ENCODE assay signal across 8 cellular contexts in the genomic region with DNA sequence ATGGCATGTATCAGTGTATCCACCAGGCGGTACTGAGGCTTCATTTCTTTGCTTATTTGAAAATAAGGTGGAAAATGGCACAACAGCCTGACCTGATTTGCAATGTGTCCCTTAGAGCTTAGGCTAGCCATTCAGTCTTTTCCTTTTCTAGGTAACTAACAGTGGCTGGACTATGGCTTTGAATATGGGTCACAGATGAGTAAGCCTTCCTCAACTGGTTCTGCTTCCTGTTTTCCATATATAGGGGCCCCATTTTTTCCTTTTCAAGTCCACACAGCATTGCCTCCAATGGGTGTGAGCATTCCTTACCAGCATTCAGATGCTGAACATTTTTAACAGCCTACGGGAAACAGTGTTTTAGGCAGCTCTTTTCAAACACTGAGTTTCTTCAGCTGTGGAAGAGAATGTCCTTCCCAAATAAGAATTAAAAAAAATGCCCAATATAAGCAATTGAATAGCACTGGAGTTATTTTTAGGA. TPM values are rescaled to one million over a fixed set of nuclear protein-coding genes. Genes with fewer than 3 reads are reported as not detected.
DNase-seq lines count a peak whose midpoint lies in the region; ATAC-seq lines count a peak whose summit lies in the region.

No MANE protein-coding gene starts in this region.

- no peak overlapping the region for H3K27ac ChIP-seq in substantia nigra (ENCODE audit: low read depth, low read length, poor library complexity, severe bottlenecking)

- ATAC-seq in esophagus mucosa (peak; percentile 51), HG02623 (IDR thresholded peaks at IDR 0.05; ENCODE audit: unreplicated experiment) (no peak)

- DNase-seq in Caki2 (ENCODE audit: low read depth): peak; percentile 79
- DNase-seq in OCI-M1 (lab: John Stamatoyannopoulos, UW): peak; percentile 74
- peak; percentile 83 for DNase-seq in non-pigmented ciliary epithelial cell (ENCODE audit: low read depth)
- no peak for DNase-seq in substantia nigra (lab: John Stamatoyannopoulos, UW)
- DNase-seq in activated CD4-positive, alpha-beta T cell treated with anti-CD3 and anti-CD28 coated beads, Interleukin-2, amount 50 U/mL, for 1 hour: no peak
- no peak for DNase-seq in DMS153 treated with DMSO at 0.1 percent for 48 hours (lab: John Stamatoyannopoulos, UW; ENCODE audit: unreplicated experiment)

- in situ Hi-C loops in Caki2 (cut with HindIII; ENCODE audit: low pct_unique_long_range_greater_than_20kb, low sequenced_read_pairs): no loop called here

RNA-seq across cellular contexts. Expression of a gene that starts 3.9 kb away (rescaled TPM):
- 894 and 953 TPM in 2 replicates for total RNA-seq in Caki2 (2014; rRNA removed; shearing (Covaris generic); ENCODE audit: low replicate concordance)
- total RNA-seq in esophagus mucosa: 102 TPM

Comparison
In these comparisons a context has a peak if more than half of its experiments do, and no peak if none do; other contexts are left out.
1. DNase-seq: peak in Caki2 (single experiment), OCI-M1 (single experiment) and non-pigmented ciliary epithelial cell (single experiment); none in substantia nigra (0 of 49), activated CD4-positive, alpha-beta T cell treated with anti-CD3 and anti-CD28 coated beads, Interleukin-2, amount 50 U/mL, for 1 hour (single experiment) and DMS153 treated with DMSO at 0.1 percent for 48 hours (single experiment).